Comparison of ENCODE assay signal across 8 cellular contexts in the genomic region with DNA sequence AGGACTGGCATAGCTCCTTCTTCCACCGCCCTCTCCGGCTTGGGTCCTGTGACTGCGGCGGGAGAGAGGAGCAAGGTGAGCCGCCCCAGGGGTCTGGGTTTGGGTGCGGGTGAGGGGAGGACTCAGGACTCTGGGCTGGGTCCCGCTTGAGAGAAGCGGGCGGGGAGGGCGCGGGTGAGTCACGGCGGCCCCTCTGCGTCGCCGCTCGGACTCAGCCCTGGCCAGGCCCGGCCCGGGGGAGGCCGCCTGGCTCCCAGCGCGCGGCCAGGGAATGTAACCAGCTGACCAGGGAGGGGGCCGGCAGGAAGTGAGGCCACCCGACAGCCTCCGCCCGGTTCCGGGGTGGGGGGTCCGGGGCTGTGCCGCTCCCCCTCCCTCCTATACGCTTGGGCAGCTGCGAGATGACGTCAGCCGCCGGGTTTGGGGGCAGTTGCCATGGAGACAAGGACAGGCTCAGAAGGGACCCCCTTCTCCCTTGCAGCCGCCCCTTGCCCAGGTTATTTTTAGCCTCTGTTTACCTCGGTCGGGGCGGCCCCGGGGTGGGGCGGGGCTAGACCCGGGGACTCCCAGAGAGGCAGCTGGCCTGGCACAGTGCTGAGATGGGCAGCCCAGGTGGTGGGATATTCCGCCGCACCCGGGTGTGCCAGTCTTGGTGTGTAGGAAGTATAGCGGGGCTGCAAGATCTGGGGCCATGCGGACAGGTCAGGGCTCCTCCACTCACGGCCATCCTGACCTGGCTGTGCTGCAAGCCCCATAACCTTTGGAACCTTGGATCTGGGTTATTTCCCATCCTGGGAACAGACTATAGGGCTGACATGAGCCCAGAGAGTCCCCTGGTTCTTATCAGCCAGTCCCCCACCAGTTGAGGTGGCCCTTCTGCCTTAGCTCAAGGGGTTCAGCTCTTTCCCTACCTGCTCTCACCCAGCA. TPM values are rescaled to one million over a fixed set of nuclear protein-coding genes. Genes with fewer than 3 reads are reported as not detected.
DNase-seq lines count a peak whose midpoint lies in the region; ATAC-seq and FAIRE-seq lines count a peak whose summit lies in the region.

No MANE protein-coding gene starts in this region.

- H3K27me3 Mint-ChIP-seq in activated naive CD4-positive, alpha-beta T cell treated with anti-CD3 and anti-CD28 coated beads, Interleukin-2, amount 50 U/mL, for 24 hours, result peaks cover 9% of the 10 kb centered on the region
- H3K27me3 Mint-ChIP-seq in activated naive CD8-positive, alpha-beta T cell treated with anti-CD3 and anti-CD28 coated beads, Interleukin-2, amount 50 U/mL, for 24 hours, result peaks cover 18% of the 10 kb centered on the region

- H3K9me3 Mint-ChIP-seq in activated naive CD4-positive, alpha-beta T cell treated with anti-CD3 and anti-CD28 coated beads, Interleukin-2, amount 50 U/mL, for 24 hours, result no peaks in the 10 kb centered on the region
- no peaks in the 10 kb centered on the region for H3K9me3 Mint-ChIP-seq in activated naive CD8-positive, alpha-beta T cell treated with anti-CD3 and anti-CD28 coated beads, Interleukin-2, amount 50 U/mL, for 24 hours

- peaks cover 27% of the 10 kb centered on the region for H3K4me1 Mint-ChIP-seq in activated naive CD4-positive, alpha-beta T cell treated with anti-CD3 and anti-CD28 coated beads, Interleukin-2, amount 50 U/mL, for 24 hours
- H3K4me1 Mint-ChIP-seq in activated naive CD8-positive, alpha-beta T cell treated with anti-CD3 and anti-CD28 coated beads, Interleukin-2, amount 50 U/mL, for 24 hours, result peaks cover 25% of the 10 kb centered on the region

- intact Hi-C loops in Right ventricle myocardium superior (cut with DNase I), result no loop called here

- DNase-seq in activated naive CD4-positive, alpha-beta T cell treated with anti-CD3 and anti-CD28 coated beads, Interleukin-2, amount 50 U/mL, for 16 hours, result no peak
- DNase-seq in HTR-8/SVneo (ENCODE audit: insufficient read length, low spot score) (peak; percentile 77), Right ventricle myocardium superior (peak; percentile 90), occipital lobe (lab: John Stamatoyannopoulos, UW) (peak; percentile 47), SW480 (ENCODE audit: low spot score) (no peak)
- peak; percentile 50 for DNase-seq in activated naive CD8-positive, alpha-beta T cell treated with anti-CD3 and anti-CD28 coated beads, Interleukin-2, amount 50 U/mL, for 24 hours

- H3K36me3 Mint-ChIP-seq in activated naive CD4-positive, alpha-beta T cell treated with anti-CD3 and anti-CD28 coated beads, Interleukin-2, amount 50 U/mL, for 24 hours, result no peaks in the 10 kb centered on the region
- no peaks in the 10 kb centered on the region for H3K36me3 Mint-ChIP-seq in activated naive CD8-positive, alpha-beta T cell treated with anti-CD3 and anti-CD28 coated beads, Interleukin-2, amount 50 U/mL, for 24 hours (ENCODE audit: low read depth)

- peak overlapping the region; percentile 87 for H3K4me3 Mint-ChIP-seq in activated naive CD4-positive, alpha-beta T cell treated with anti-CD3 and anti-CD28 coated beads, Interleukin-2, amount 50 U/mL, for 24 hours
- peak overlapping the region; percentile 79 for H3K4me3 Mint-ChIP-seq in activated naive CD8-positive, alpha-beta T cell treated with anti-CD3 and anti-CD28 coated beads, Interleukin-2, amount 50 U/mL, for 24 hours

- peak; percentile 69 for FAIRE-seq in HTR-8/SVneo (lab: Jason Lieb, UNC)

- no peak overlapping the region for H3K27ac Mint-ChIP-seq in activated naive CD4-positive, alpha-beta T cell treated with anti-CD3 and anti-CD28 coated beads, Interleukin-2, amount 50 U/mL, for 24 hours
- peak overlapping the region; percentile 65 for H3K27ac Mint-ChIP-seq in activated naive CD8-positive, alpha-beta T cell treated with anti-CD3 and anti-CD28 coated beads, Interleukin-2, amount 50 U/mL, for 24 hours

- peak; percentile 30 for ATAC-seq in activated naive CD8-positive, alpha-beta T cell treated with anti-CD3 and anti-CD28 coated beads, Interleukin-2, amount 50 U/mL, for 24 hours
- ATAC-seq in Right ventricle myocardium superior (ENCODE audit: poor library complexity) (peak; percentile 74), GM18870 (IDR thresholded peaks at IDR 0.05; ENCODE audit: unreplicated experiment) (no peak)

RNA-seq across cellular contexts. Expression of gene RIPOR1, which starts 1.6 kb away (rescaled TPM):
- total RNA-seq in Right ventricle myocardium superior (73.7 TPM), occipital lobe (26.2 TPM)

RNA-seq across cellular contexts. Expression of gene CTCF, which starts 32.0 kb away (rescaled TPM):
- total RNA-seq in Right ventricle myocardium superior, result 24.9 TPM
- 54.0 TPM for total RNA-seq in occipital lobe

RNA-seq across cellular contexts. Expression of gene AGRP, which starts 46.9 kb away (rescaled TPM):
- total RNA-seq in Right ventricle myocardium superior, result not detected
- total RNA-seq in occipital lobe, result not detected

RNA-seq across cellular contexts. Expression of gene ATP6V0D1, which starts 49.3 kb away (rescaled TPM):
- total RNA-seq in Right ventricle myocardium superior, result 59.9 TPM
- 63.0 TPM for total RNA-seq in occipital lobe

Comparison
In these comparisons a context has a peak if more than half of its experiments do, and no peak if none do; other contexts are left out.
1. DNase-seq: peak in HTR-8/SVneo (single experiment), activated naive CD8-positive, alpha-beta T cell treated with anti-CD3 and anti-CD28 coated beads, Interleukin-2, amount 50 U/mL, for 24 hours (single experiment), Right ventricle myocardium superior (single experiment) and occipital lobe (single experiment); none in activated naive CD4-positive, alpha-beta T cell treated with anti-CD3 and anti-CD28 coated beads, Interleukin-2, amount 50 U/mL, for 16 hours (single experiment) and SW480 (single experiment).